Comparison of ENCODE assay signal across 14 cellular contexts in genomic region chr7:8115547-8116402, GRCh38.
DNase-seq lines count a peak whose midpoint lies in the region; ATAC-seq and TF ChIP-seq lines count a peak whose summit lies in the region.
"Had no signal": no experiment of that assay in that cellular context is flagged by ENCODE, and none has a peak within 500 bp of the region (broad histone marks: within the 10 kb centered on the region; RNA-seq: fewer than 3 reads in every experiment).

No MANE protein-coding gene starts in this region.

- H3K4me3 ChIP-seq in spleen: no peak overlapping the region
- H3K4me3 ChIP-seq in BE2C (ENCODE audit: low read depth, low read length): no peak overlapping the region
- H3K4me3 ChIP-seq: A549, skin epidermis had no signal

- H3K9me3 Mint-ChIP-seq in T-helper 1 cell treated with Interleukin-12 subunit alpha and Interleukin-12 subunit beta and Interleukin-4 antibody, amounts not matched to agents 30 μg/mL and 1 μg/mL, for 36 hours: peaks cover 3% of the 10 kb centered on the region

- H3K27ac ChIP-seq in spleen: peak overlapping the region in 7 of 8 donors; percentile 28 to 76 (median 48)
- H3K27ac ChIP-seq: A549, skin epidermis had no signal

- H3K27ac Mint-ChIP-seq in T-helper 1 cell treated with Interleukin-12 subunit alpha and Interleukin-12 subunit beta and Interleukin-4 antibody, amounts not matched to agents 30 μg/mL and 1 μg/mL, for 36 hours: no peak overlapping the region
- H3K27ac Mint-ChIP-seq: H9 had no signal

- H3K27me3 Mint-ChIP-seq in T-helper 1 cell treated with Interleukin-12 subunit alpha and Interleukin-12 subunit beta and Interleukin-4 antibody, amounts not matched to agents 30 μg/mL and 1 μg/mL, for 36 hours (ENCODE audit: low read depth): no peaks in the 10 kb centered on the region

- intact Hi-C loops in spleen (cut with DNase I; ENCODE audit: low total_unique reads): no loop called here

- H3K4me1 Mint-ChIP-seq in T-helper 1 cell treated with Interleukin-12 subunit alpha and Interleukin-12 subunit beta and Interleukin-4 antibody, amounts not matched to agents 30 μg/mL and 1 μg/mL, for 36 hours (ENCODE audit: low read depth): peaks cover 61% of the 10 kb centered on the region

- H3K9me3 ChIP-seq in spleen (no peaks in the 10 kb centered on the region), BE2C (no peaks in the 10 kb centered on the region)
- H3K9me3 ChIP-seq: A549 had no signal

- TF ChIP-seq CTCF in spleen (IDR thresholded peaks at IDR 0.05 in 8 of 11, conservative IDR thresholded peaks at IDR 0.05 in 3 of 11) (no peak), BE2C (IDR thresholded peaks at IDR 0.05; ENCODE audit: low read depth, low read length) (no peak)

- peak; percentile 95 for ATAC-seq in GM21786 (IDR thresholded peaks at IDR 0.05; ENCODE audit: unreplicated experiment)
- ATAC-seq in HG03565 (IDR thresholded peaks at IDR 0.05; ENCODE audit: unreplicated experiment): peak; percentile 88
- ATAC-seq: A549 had no signal

- H3K4me3 Mint-ChIP-seq in T-helper 1 cell treated with Interleukin-12 subunit alpha and Interleukin-12 subunit beta and Interleukin-4 antibody, amounts not matched to agents 30 μg/mL and 1 μg/mL, for 36 hours: peak overlapping the region; percentile 15
- H3K4me3 Mint-ChIP-seq: H9 had no signal

- H3K36me3 Mint-ChIP-seq in T-helper 1 cell treated with Interleukin-12 subunit alpha and Interleukin-12 subunit beta and Interleukin-4 antibody, amounts not matched to agents 30 μg/mL and 1 μg/mL, for 36 hours (ENCODE audit: low read depth): peaks cover 10% of the 10 kb centered on the region

- H3K4me1 ChIP-seq in spleen (peaks cover 6 to 32% (median 26%) of the 10 kb centered on the region in 6 donors), BE2C (peaks cover 6% of the 10 kb centered on the region; the same call in 1 of the 2 replicates)
- H3K4me1 ChIP-seq: A549 had no signal

- 71 to 79% (median 73%) methylated on average over 3 of the region's 3 CpGs for WGBS in spleen, 5 donors

- no peak for DNase-seq in T-helper 1 cell
- DNase-seq in spleen: no peak
- no peak for DNase-seq in NCI-H146 treated with DMSO at 0.1 percent for 48 hours (lab: John Stamatoyannopoulos, UW; ENCODE audit: unreplicated experiment)
- DNase-seq in SKM-1 (lab: John Stamatoyannopoulos, UW; ENCODE audit: unreplicated experiment): no peak
- DNase-seq in BE2C: no peak
- DNase-seq: activated CD4-positive, alpha-beta T cell treated with anti-CD3 and anti-CD28 coated beads for 4 hours; H9; NCI-H524 treated with DMSO at 0.1 percent for 48 hours; trophoblast cell had no signal

- H3K36me3 ChIP-seq in spleen (peaks cover 0 to 33% (median 0%) of the 10 kb centered on the region in 6 donors), BE2C (peaks cover 22% of the 10 kb centered on the region)

- no peak for TF ChIP-seq POLR2A in spleen (IDR thresholded peaks at IDR 0.05)

- H3K27me3 ChIP-seq in spleen (replicated peaks in 1 of 7) (no peaks in the 10 kb centered on the region), BE2C (no peaks in the 10 kb centered on the region)
